8 cellular contexts compared by ENCODE assay signal in genomic region chr19:55212447-55212846, GRCh38. TPM values are rescaled to one million over a fixed set of nuclear protein-coding genes. Genes with fewer than 3 reads are reported as not detected.
DNase-seq lines count a peak whose midpoint lies in the region; ATAC-seq and TF ChIP-seq lines count a peak whose summit lies in the region.

No MANE protein-coding gene starts in this region.

- H3K9me3 ChIP-seq in OCI-LY7 (ENCODE audit: low read length), result no peaks in the 10 kb centered on the region

- no peak overlapping the region for H2AFZ ChIP-seq in OCI-LY7 (ENCODE audit: low read length)

- H3K79me2 ChIP-seq in OCI-LY7 (ENCODE audit: insufficient read depth, low read depth, low read length), result no peaks in the 10 kb centered on the region

- POLR2A ChIA-PET in OCI-LY7 (lab: Charles Lee), result no interaction called here

- intact Hi-C loops in OCI-LY7 (cut with micrococcal nuclease; ENCODE audit: unreplicated experiment), result loop anchor here (1.0 to 2.0 kb wide), 3 partner anchors 42 to 206 kb away; no protein-coding TSS in a partner anchor

- CTCF ChIA-PET in OCI-LY7 (lab: Charles Lee; ENCODE audit: unreplicated experiment), result no interaction called here

- peak; percentile 97 for TF ChIP-seq CTCF in OCI-LY7 (conservative IDR thresholded peaks at IDR 0.05; ENCODE audit: low read length)
- peak; percentile 35 for TF ChIP-seq CTCF in cardiac fibroblast (IDR thresholded peaks at IDR 0.05; ENCODE audit: low read depth, low read length)
- no peak for TF ChIP-seq CTCF in foreskin fibroblast (IDR thresholded peaks at IDR 0.05; ENCODE audit: low read depth, low read length)

- DNase-seq in H7 (peak; percentile 83), OCI-LY7 (ENCODE audit: low spot score) (peak; percentile 87), cardiac fibroblast (ENCODE audit: low read depth in 2 of 2) (peak in 1 of 2 donors; percentile 24), occipital lobe (lab: John Stamatoyannopoulos, UW) (no peak), foreskin fibroblast (no peak), NCI-H524 treated with DMSO at 0.1 percent for 48 hours (lab: John Stamatoyannopoulos, UW) (no peak)
- peak; percentile 59 to 69 for DNase-seq in stimulated activated CD4-positive, alpha-beta T cell treated with anti-CD3 and anti-CD28 coated beads, Interleukin-2, amount 100 ng/mL, for 24 hours

- no peak for ATAC-seq in GM19455 (IDR thresholded peaks at IDR 0.05; ENCODE audit: unreplicated experiment)

- H3K36me3 ChIP-seq in H7 (replicated peaks; ENCODE audit: control insufficient read depth, insufficient read depth, low read length), result no peaks in the 10 kb centered on the region
- H3K36me3 ChIP-seq in OCI-LY7 (ENCODE audit: insufficient read depth, low read length), result no peaks in the 10 kb centered on the region

- H3K4me3 ChIP-seq in H7 (ENCODE audit: insufficient read depth, low read depth, low read length), result no peak overlapping the region
- no peak overlapping the region for H3K4me3 ChIP-seq in OCI-LY7 (ENCODE audit: low read depth, low read length, poor library complexity, severe bottlenecking)
- H3K4me3 ChIP-seq in cardiac fibroblast (replicated peaks in 1 of 2; ENCODE audit: low read depth in 2 of 2, low read length in 2 of 2), result no peak overlapping the region
- H3K4me3 ChIP-seq in foreskin fibroblast (ENCODE audit: low read depth in 1 of 2, low read length in 2 of 2), result no peak overlapping the region

- BruUV-seq in OCI-LY7 (replicated peaks; lab: Mats Ljungman, UMichigan), result no TSS peak

- no peaks in the 10 kb centered on the region for H4K20me1 ChIP-seq in OCI-LY7 (ENCODE audit: insufficient read depth, low read length)

- H3K4me1 ChIP-seq in OCI-LY7 (ENCODE audit: insufficient read depth, low read length, poor library complexity, severe bottlenecking), result peaks cover 16% of the 10 kb centered on the region

- no peaks in the 10 kb centered on the region for H3K27me3 ChIP-seq in H7 (ENCODE audit: control insufficient read depth, insufficient read depth, low read length)

- no peaks in the 10 kb centered on the region for H3K9me2 ChIP-seq in OCI-LY7 (ENCODE audit: insufficient read depth, low read length)

- H3K4me2 ChIP-seq in OCI-LY7 (ENCODE audit: low read length), result no peak overlapping the region

- H3K27ac ChIP-seq in OCI-LY7 (ENCODE audit: low read depth, low read length, poor library complexity, severe bottlenecking), result no peak overlapping the region

RNA-seq across cellular contexts. Expression of gene PTPRH, which starts 3.1 kb away (rescaled TPM):
- 0.41 and 2.3 TPM in 2 replicates for total RNA-seq in H7 (2014; rRNA removed; shearing (Covaris generic))
- not detected in 2 replicates for total RNA-seq in OCI-LY7 (2014; rRNA removed; shearing (Covaris generic))
- total RNA-seq in OCI-LY7 (2022) (not detected in 2 replicates), occipital lobe (0.47 TPM)

RNA-seq across cellular contexts. Expression of gene TMEM86B, which starts 16.1 kb away (rescaled TPM):
- 1.2 and 1.7 TPM in 2 replicates for total RNA-seq in H7 (2014; rRNA removed; shearing (Covaris generic))
- total RNA-seq in OCI-LY7 (2014; rRNA removed; shearing (Covaris generic)), result 6.7 and 8.1 TPM in 2 replicates
- total RNA-seq in OCI-LY7 (2022) (13.7 and 13.8 TPM in 2 replicates), occipital lobe (0.78 TPM)

RNA-seq across cellular contexts. Expression of gene SYT5, which starts 32.4 kb away (rescaled TPM):
- 0.26 and 0.31 TPM in 2 replicates for total RNA-seq in H7 (2014; rRNA removed; shearing (Covaris generic))
- 0.44 TPM in 1 of 2 replicates, not detected in the other for total RNA-seq in OCI-LY7 (2014; rRNA removed; shearing (Covaris generic))
- total RNA-seq in OCI-LY7 (2022), result 0.84 and 1.3 TPM in 2 replicates
- total RNA-seq in occipital lobe, result 36.8 TPM

RNA-seq across cellular contexts. Expression of gene DNAAF3, which starts 46.0 kb away (rescaled TPM):
- total RNA-seq in H7 (2014; rRNA removed; shearing (Covaris generic)), result 0.15 and 2.2 TPM in 2 replicates
- total RNA-seq in OCI-LY7 (2014; rRNA removed; shearing (Covaris generic)), result 0.85 and 2.8 TPM in 2 replicates
- 2.2 and 2.5 TPM in 2 replicates for total RNA-seq in OCI-LY7 (2022)
- 0.31 TPM for total RNA-seq in occipital lobe

RNA-seq across cellular contexts. Expression of gene PPP6R1, which starts 46.4 kb away (rescaled TPM):
- 51.7 and 53.1 TPM in 2 replicates for total RNA-seq in H7 (2014; rRNA removed; shearing (Covaris generic))
- 82.0 and 89.6 TPM in 2 replicates for total RNA-seq in OCI-LY7 (2014; rRNA removed; shearing (Covaris generic))
- total RNA-seq in OCI-LY7 (2022) (156 and 161 TPM in 2 replicates), occipital lobe (11.4 TPM)

Comparison
In these comparisons a context has a peak if more than half of its experiments do, and no peak if none do; other contexts are left out.
1. DNase-seq: peak in H7 (single experiment), OCI-LY7 (single experiment) and stimulated activated CD4-positive, alpha-beta T cell treated with anti-CD3 and anti-CD28 coated beads, Interleukin-2, amount 100 ng/mL, for 24 hours (2 of 2); none in occipital lobe (single experiment), foreskin fibroblast (0 of 2) and NCI-H524 treated with DMSO at 0.1 percent for 48 hours (single experiment).
2. RNA of gene SYT5, which starts 32.4 kb away (total RNA-seq): 36.8 TPM in occipital lobe (single experiment); 0.44 to 1.3 TPM in OCI-LY7 and 0.26 to 0.31 TPM in H7; every median in the first group is over 10 times any median in the second.